ENCODE assay signal across 10 cellular contexts in the genomic region with DNA sequence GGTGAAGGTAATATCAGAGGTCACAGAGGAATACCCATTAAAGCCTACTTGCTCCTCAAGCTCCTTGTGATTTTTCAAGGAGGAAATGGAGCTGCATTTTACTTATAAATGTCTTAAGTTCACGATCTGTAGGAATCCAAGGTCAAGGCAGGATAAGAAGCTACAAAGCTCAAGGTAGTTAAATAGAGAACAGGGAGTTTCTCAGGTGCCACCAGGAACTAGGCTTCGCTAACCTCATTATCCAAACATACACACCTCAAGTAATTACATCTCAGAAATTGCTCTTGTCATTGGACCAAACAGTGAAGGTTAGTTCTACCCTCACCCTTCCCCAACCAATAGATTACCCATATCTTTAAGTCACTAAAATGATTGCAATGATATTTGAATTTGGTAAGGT.
"Had no signal": no experiment of that assay in that cellular context is flagged by ENCODE, and none has a peak within 500 bp of the region (broad histone marks: within the 10 kb centered on the region; RNA-seq: fewer than 3 reads in every experiment).

No MANE protein-coding gene starts in this region.

- H3K4me1 ChIP-seq: HAP-1 had no signal

- H3K4me3 Mint-ChIP-seq: GM23338, HFFc6 had no signal

- ATAC-seq: GM23338, HCT116, K562 had no signal

- H3K9me3 Mint-ChIP-seq: GM23338 had no signal

- H3K27ac Mint-ChIP-seq: GM23338, HFFc6 had no signal

- H3K36me3 ChIP-seq: HAP-1 had no signal

- FAIRE-seq: H1, HTR-8/SVneo, K562 had no signal

- DNase-seq: H7, HFFc6, IMR-90, KG1 had no signal

- H3K4me3 ChIP-seq: GM23338, HAP-1, K562 had no signal

- H3K4me1 Mint-ChIP-seq: GM23338 had no signal

- H3K9me3 ChIP-seq: HAP-1 had no signal
